ENCODE assay signal across 3 cellular contexts in the genomic region with DNA sequence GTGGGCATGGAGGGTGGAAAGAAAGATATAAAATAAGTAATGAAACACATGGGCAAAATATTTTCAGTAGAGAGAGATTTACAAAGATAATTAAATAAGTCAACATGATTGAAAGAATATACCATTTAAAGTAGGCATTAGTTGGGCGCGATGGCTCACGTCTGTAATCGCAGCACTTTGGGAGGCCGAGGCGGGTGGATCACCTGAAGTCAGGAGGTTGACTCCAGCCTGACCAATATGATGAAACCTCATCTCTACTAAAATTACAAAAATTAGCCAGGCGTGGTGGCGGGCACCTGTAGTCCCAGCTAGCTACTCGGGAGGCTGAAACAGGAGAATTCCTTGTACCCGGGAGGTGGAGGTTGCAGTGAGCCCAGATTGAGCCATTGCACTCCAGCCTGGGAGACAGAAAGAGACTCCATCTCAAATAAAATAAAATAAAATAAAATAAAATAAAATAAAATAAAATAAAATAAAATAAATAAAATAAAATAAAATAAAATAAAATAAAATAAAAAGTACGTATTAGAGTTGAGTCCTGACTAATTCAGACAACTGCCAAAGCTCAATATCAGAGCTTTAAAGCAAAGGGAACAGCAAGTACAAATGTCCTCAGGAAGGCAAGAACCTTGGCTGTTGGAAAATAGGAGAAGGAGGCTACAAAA. TPM values are rescaled to one million over a fixed set of nuclear protein-coding genes. Genes with fewer than 3 reads are reported as not detected.
"Had no signal": no experiment of that assay in that cellular context is flagged by ENCODE, and none has a peak within 500 bp of the region (broad histone marks: within the 10 kb centered on the region; RNA-seq: fewer than 3 reads in every experiment).

No MANE protein-coding gene starts in this region.

RNA-seq across cellular contexts. Expression of gene TYRP1, which starts 15.6 kb away (rescaled TPM):
- total RNA-seq: LHCN-M2, MCF 10A, NCI-H460 had no signal
